8 cellular contexts compared by ENCODE assay signal in the genomic region with DNA sequence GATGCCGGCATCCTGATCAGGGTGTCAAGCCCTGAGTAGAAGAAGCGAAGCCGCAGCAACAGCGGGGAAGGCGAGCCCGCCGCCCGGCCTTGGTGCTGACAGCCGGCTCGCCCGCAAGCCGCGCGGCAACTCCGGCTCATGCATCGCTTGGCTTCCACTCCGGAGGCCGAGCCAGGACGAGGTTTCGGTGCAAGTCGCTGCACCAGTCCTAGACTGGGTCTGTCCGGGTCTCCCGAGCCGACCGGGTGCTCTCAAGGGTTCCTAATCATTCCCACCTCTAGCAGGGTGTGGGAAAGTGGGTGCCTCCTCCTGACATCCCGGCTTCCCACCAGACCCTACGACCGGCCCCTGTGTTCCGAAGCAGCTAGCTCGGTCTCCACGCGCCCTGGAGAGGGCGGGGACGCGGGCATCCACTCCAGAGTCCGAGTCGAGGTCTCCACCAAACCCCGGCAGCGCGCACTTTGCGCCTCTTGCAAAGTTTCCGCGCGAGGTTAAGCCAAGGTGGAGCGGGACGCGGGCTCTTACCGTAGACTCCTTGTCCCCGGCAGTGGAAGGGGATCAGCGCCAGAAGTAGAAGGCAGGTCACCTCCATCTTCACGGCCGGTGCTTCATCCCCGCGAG. TPM values are rescaled to one million over a fixed set of nuclear protein-coding genes. Genes with fewer than 3 reads are reported as not detected.
DNase-seq lines count a peak whose midpoint lies in the region; TF ChIP-seq lines count a peak whose summit lies in the region.

No MANE protein-coding gene starts in this region.

- H3K9me3 ChIP-seq in BE2C (no peaks in the 10 kb centered on the region), HUES6 (ENCODE audit: control insufficient read depth, insufficient read depth, low read depth, low read length) (no peaks in the 10 kb centered on the region)

- H3K9me3 Mint-ChIP-seq in osteocyte (ENCODE audit: unreplicated experiment): no peaks in the 10 kb centered on the region

- POLR2A ChIA-PET in HEK293T (lab: Yijun Ruan, JAX): no interaction called here

- H3K36me3 Mint-ChIP-seq in osteocyte (ENCODE audit: unreplicated experiment): no peaks in the 10 kb centered on the region

- peak overlapping the region; percentile 85 for H3K4me3 Mint-ChIP-seq in osteocyte (ENCODE audit: unreplicated experiment)

- H3K36me3 ChIP-seq in BE2C: no peaks in the 10 kb centered on the region
- H3K36me3 ChIP-seq in HUES6 (ENCODE audit: control insufficient read depth, insufficient read depth, low read length): no peaks in the 10 kb centered on the region

- peak overlapping the region; percentile 79 for H3K4me3 ChIP-seq in BE2C (ENCODE audit: low read depth, low read length)
- H3K4me3 ChIP-seq in HUES6 (ENCODE audit: low read depth, low read length): peak overlapping the region; percentile 69
- H3K4me3 ChIP-seq in fibroblast of mammary gland (ENCODE audit: control insufficient read depth, low read depth, low read length): peak overlapping the region; percentile 48

- H3K27me3 ChIP-seq in BE2C (no peaks in the 10 kb centered on the region), HUES6 (ENCODE audit: control insufficient read depth, insufficient read depth, low read length) (peaks cover 89% of the 10 kb centered on the region)

- peak; percentile 56 for DNase-seq in BE2C
- DNase-seq in activated CD8-positive, alpha-beta memory T cell treated with anti-CD3 and anti-CD28 coated beads, Interleukin-2, amount 50 U/mL, for 48 hours: peak; percentile 72
- peak; percentile 38 for DNase-seq in fibroblast of mammary gland (ENCODE audit: low read depth)
- no peak for DNase-seq in osteocyte (ENCODE audit: extremely low spot score, unreplicated experiment)
- no peak for DNase-seq in GOT3 (lab: John Stamatoyannopoulos, UW)
- DNase-seq in NCI-H1436 treated with DMSO at 0.1 percent for 48 hours (lab: John Stamatoyannopoulos, UW): no peak
- DNase-seq in HEK293T (ENCODE audit: extremely low spot score): no peak

- H3K4me1 Mint-ChIP-seq in osteocyte (ENCODE audit: unreplicated experiment): peaks cover 25% of the 10 kb centered on the region

- H3K4me1 ChIP-seq in BE2C (peaks cover 8% of the 10 kb centered on the region), HUES6 (ENCODE audit: control insufficient read depth, insufficient read depth, low read length) (peaks cover 25% of the 10 kb centered on the region)

- CTCF ChIA-PET in HEK293T (lab: Yijun Ruan, JAX): no interaction called here

- no peak for TF ChIP-seq CTCF in BE2C (IDR thresholded peaks at IDR 0.05; ENCODE audit: low read depth, low read length)
- no peak for TF ChIP-seq CTCF in fibroblast of mammary gland (conservative IDR thresholded peaks at IDR 0.05; ENCODE audit: control insufficient read depth, insufficient read depth, low read depth, low read length)
- TF ChIP-seq CTCF in osteocyte (IDR thresholded peaks at IDR 0.05): no peak

- no peak overlapping the region for H3K27ac Mint-ChIP-seq in osteocyte (ENCODE audit: unreplicated experiment)

- no peak overlapping the region for H3K27ac ChIP-seq in HUES6 (ENCODE audit: low read depth, low read length)

- H3K27me3 Mint-ChIP-seq in osteocyte (ENCODE audit: unreplicated experiment): no peaks in the 10 kb centered on the region

- no peak overlapping the region for H3K9ac ChIP-seq in HUES6 (ENCODE audit: low read length)

TF ChIP-seq in HEK293T, 16 proteins besides CTCF, POLR2A, EP300 and RAD21:
- TF ChIP-seq FOXK2 (IDR thresholded peaks at IDR 0.05): no peak
- no peak for TF ChIP-seq FOXM1 (IDR thresholded peaks at IDR 0.05; ENCODE audit: borderline replicate concordance)
- TF ChIP-seq, protein P1, sequence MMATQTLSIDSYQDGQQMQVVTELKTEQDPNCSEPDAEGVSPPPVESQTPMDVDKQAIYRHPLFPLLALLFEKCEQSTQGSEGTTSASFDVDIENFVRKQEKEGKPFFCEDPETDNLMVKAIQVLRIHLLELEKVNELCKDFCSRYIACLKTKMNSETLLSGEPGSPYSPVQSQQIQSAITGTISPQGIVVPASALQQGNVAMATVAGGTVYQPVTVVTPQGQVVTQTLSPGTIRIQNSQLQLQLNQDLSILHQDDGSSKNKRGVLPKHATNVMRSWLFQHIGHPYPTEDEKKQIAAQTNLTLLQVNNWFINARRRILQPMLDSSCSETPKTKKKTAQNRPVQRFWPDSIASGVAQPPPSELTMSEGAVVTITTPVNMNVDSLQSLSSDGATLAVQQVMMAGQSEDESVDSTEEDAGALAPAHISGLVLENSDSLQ (IDR thresholded peaks at IDR 0.05): no peak
- TF ChIP-seq NFRKB (IDR thresholded peaks at IDR 0.05): no peak
- TF ChIP-seq FOXA1 (IDR thresholded peaks at IDR 0.05): no peak
- no peak for TF ChIP-seq SP1 (IDR thresholded peaks at IDR 0.05)
- no peak for TF ChIP-seq ELF4 (IDR thresholded peaks at IDR 0.05)
- TF ChIP-seq ZNF384 (IDR thresholded peaks at IDR 0.05): no peak
- no peak for TF ChIP-seq BHLHE40 (IDR thresholded peaks at IDR 0.05; ENCODE audit: borderline replicate concordance)
- no peak for TF ChIP-seq HDGF (IDR thresholded peaks at IDR 0.05; ENCODE audit: borderline replicate concordance)
- no peak for TF ChIP-seq CTBP1 (IDR thresholded peaks at IDR 0.05; ENCODE audit: borderline replicate concordance)
- TF ChIP-seq TARDBP (IDR thresholded peaks at IDR 0.05): no peak
- TF ChIP-seq LEF1 (IDR thresholded peaks at IDR 0.05; ENCODE audit: borderline replicate concordance): no peak
- no peak for TF ChIP-seq ARNT (IDR thresholded peaks at IDR 0.05)
- no peak for TF ChIP-seq L3MBTL2 (conservative IDR thresholded peaks at IDR 0.05)
- no peak for TF ChIP-seq SUZ12 (IDR thresholded peaks at IDR 0.05)

RNA-seq across cellular contexts. Expression of a gene that starts 1.4 kb away (rescaled TPM):
- polyA plus RNA-seq in BE2C (2012; ENCODE audit: insufficient read depth, insufficient read length, low read depth): 1.9 TPM
- 25.6 and 27.1 TPM in 2 replicates for total RNA-seq in osteocyte

Comparison
In these comparisons a context has a peak if more than half of its experiments do, and no peak if none do; other contexts are left out.
1. DNase-seq: peak in BE2C (single experiment), activated CD8-positive, alpha-beta memory T cell treated with anti-CD3 and anti-CD28 coated beads, Interleukin-2, amount 50 U/mL, for 48 hours (single experiment) and fibroblast of mammary gland (single experiment); none in osteocyte (single experiment), GOT3 (single experiment), NCI-H1436 treated with DMSO at 0.1 percent for 48 hours (single experiment) and HEK293T (single experiment).
2. Peak in every context shown above with its lines, with median percentiles within 50 percentile points of each other: H3K4me3 ChIP-seq.